Comparison of ENCODE assay signal across 21 cellular contexts in the genomic region with DNA sequence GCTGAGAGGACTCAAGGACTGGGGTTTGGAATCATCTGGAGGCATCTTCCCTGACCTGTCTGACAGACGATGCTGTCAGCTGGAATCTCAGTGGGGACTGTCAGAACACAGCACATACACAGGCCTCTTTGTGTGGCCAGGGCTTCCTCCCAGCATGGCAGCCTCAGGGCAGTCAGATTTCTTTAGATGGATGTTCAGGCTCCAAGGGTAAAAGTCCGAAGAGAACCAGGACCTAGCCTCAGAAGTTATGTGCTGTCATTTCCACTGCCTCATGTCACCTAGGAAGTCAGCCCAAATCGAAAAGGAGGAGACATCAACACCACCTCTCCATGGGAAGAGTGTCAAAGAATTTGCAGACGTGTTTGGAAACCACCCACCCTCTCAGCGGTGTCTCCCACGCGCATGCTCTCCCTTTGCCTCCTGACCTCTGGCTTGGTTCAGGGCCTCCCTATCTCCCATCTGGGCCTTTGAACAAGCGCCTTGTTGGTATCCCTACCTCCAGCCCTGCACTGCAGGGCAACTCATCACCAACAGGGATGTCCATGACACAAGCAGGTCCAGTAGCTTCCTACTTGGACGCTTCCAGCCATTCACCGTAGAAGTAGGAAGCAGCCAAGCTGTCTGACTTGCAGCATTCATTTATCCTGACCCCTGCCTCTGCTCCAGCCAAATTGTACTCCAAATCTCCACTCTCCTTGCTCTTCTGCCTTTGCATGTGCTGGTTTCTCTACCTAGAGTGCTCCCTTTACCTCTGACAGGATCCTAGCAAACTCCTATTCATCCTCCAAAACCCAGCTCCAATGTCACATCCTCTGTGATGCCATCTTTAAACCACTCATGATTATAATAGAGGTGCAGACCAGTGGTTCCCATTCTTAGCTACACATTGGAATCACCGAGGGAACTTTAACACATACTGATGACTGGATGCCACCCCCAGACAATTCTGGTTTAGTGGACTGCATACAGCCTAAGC.
"Had no signal": no experiment of that assay in that cellular context is flagged by ENCODE, and none has a peak within 500 bp of the region (broad histone marks: within the 10 kb centered on the region; RNA-seq: fewer than 3 reads in every experiment).

No MANE protein-coding gene starts in this region.

- H3K4me3 Mint-ChIP-seq: activated naive CD4-positive, alpha-beta T cell treated with anti-CD3 and anti-CD28 coated beads, Interleukin-2, amount 50 U/mL, for 24 hours; activated T-cell treated with anti-CD3 and anti-CD28 coated beads, Interleukin-2, amount 50 U/mL, for 72 hours; effector memory CD8-positive, alpha-beta T cell; immature natural killer cell; stimulated activated memory B cell treated with anti-CD40 and anti-IgM and Interleukin-4, amounts not matched to agents 10 μg/mL and 1 μg/mL and 100 μg/mL, for 72 hours; WTC11 had no signal

- H3K36me3 ChIP-seq: sigmoid colon, stomach, suprapubic skin, tibial nerve, vagina had no signal

- DNase-seq: activated gamma-delta T cell; anterior cingulate cortex; body of pancreas; effector memory CD8-positive, alpha-beta T cell; foreskin melanocyte; immature natural killer cell; nucleus accumbens; stimulated activated CD4-positive, alpha-beta T cell treated with anti-CD3 and anti-CD28 coated beads, Interleukin-15, amount 100 ng/mL, for 24 hours; stomach had no signal

- H3K4me1 ChIP-seq: body of pancreas, stomach, tibial nerve had no signal

- H2AFZ ChIP-seq: hepatocyte had no signal

- H3K79me2 ChIP-seq: hepatocyte had no signal

- H3K27me3 Mint-ChIP-seq: activated naive CD4-positive, alpha-beta T cell treated with anti-CD3 and anti-CD28 coated beads, Interleukin-2, amount 50 U/mL, for 24 hours; stimulated activated memory B cell treated with anti-CD40 and anti-IgM and Interleukin-4, amounts not matched to agents 10 μg/mL and 1 μg/mL and 100 μg/mL, for 72 hours had no signal

- H3K9me3 Mint-ChIP-seq: activated naive CD4-positive, alpha-beta T cell treated with anti-CD3 and anti-CD28 coated beads, Interleukin-2, amount 50 U/mL, for 24 hours; immature natural killer cell had no signal

- H3K4me3 ChIP-seq: body of pancreas, dorsolateral prefrontal cortex, hepatocyte, sigmoid colon, smooth muscle cell, stomach, suprapubic skin, tibial nerve, vagina had no signal

- H3K4me2 ChIP-seq: hepatocyte, smooth muscle cell had no signal

- H3K9me3 ChIP-seq: sigmoid colon, suprapubic skin, vagina had no signal

- ATAC-seq: activated T-cell treated with anti-CD3 and anti-CD28 coated beads, Interleukin-2, amount 50 U/mL, for 72 hours; body of pancreas; effector memory CD8-positive, alpha-beta T cell; esophagus mucosa; stimulated activated memory B cell treated with anti-CD40 and anti-IgM and Interleukin-4, amounts not matched to agents 10 μg/mL and 1 μg/mL and 100 μg/mL, for 72 hours had no signal

- H3K27ac Mint-ChIP-seq: activated naive CD4-positive, alpha-beta T cell treated with anti-CD3 and anti-CD28 coated beads, Interleukin-2, amount 50 U/mL, for 24 hours; activated T-cell treated with anti-CD3 and anti-CD28 coated beads, Interleukin-2, amount 50 U/mL, for 72 hours; effector memory CD8-positive, alpha-beta T cell; immature natural killer cell; stimulated activated memory B cell treated with anti-CD40 and anti-IgM and Interleukin-4, amounts not matched to agents 10 μg/mL and 1 μg/mL and 100 μg/mL, for 72 hours; WTC11 had no signal

- H3K27me3 ChIP-seq: body of pancreas, dorsolateral prefrontal cortex, hepatocyte, sigmoid colon, stomach, suprapubic skin, tibial nerve, vagina had no signal

- H3K27ac ChIP-seq: body of pancreas, dorsolateral prefrontal cortex, hepatocyte, sigmoid colon, stomach, suprapubic skin, tibial nerve, vagina had no signal

- H3K4me1 Mint-ChIP-seq: activated naive CD4-positive, alpha-beta T cell treated with anti-CD3 and anti-CD28 coated beads, Interleukin-2, amount 50 U/mL, for 24 hours; immature natural killer cell; stimulated activated memory B cell treated with anti-CD40 and anti-IgM and Interleukin-4, amounts not matched to agents 10 μg/mL and 1 μg/mL and 100 μg/mL, for 72 hours; WTC11 had no signal

- H3K36me3 Mint-ChIP-seq: activated naive CD4-positive, alpha-beta T cell treated with anti-CD3 and anti-CD28 coated beads, Interleukin-2, amount 50 U/mL, for 24 hours; immature natural killer cell; stimulated activated memory B cell treated with anti-CD40 and anti-IgM and Interleukin-4, amounts not matched to agents 10 μg/mL and 1 μg/mL and 100 μg/mL, for 72 hours had no signal
